ENCODE assay signal across 17 cellular contexts in the genomic region with DNA sequence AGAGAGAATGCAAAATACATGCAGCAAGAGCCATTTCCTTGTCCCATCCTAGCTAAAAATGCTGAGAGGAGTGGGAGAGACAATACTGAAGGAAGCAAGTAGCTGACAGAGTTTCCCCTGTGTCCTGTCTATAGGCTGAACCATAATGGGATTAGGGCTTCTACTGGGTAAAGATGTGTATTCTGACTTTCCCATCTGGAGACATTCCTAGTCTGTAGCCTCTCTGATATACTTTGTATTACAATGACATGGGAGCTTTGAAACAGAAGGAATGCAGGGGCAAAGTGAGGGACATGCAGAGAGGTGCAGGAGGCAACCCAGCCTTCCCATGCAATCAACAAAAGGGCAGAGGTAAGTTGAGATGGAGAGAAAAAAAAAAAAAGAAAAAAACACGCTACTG. TPM values are rescaled to one million over a fixed set of nuclear protein-coding genes. Genes with fewer than 3 reads are reported as not detected.
"Had no signal": no experiment of that assay in that cellular context is flagged by ENCODE, and none has a peak within 500 bp of the region (broad histone marks: within the 10 kb centered on the region; RNA-seq: fewer than 3 reads in every experiment).

No MANE protein-coding gene starts in this region.

- DNase-seq: activated CD4-positive, alpha-beta T cell treated with anti-CD3 and anti-CD28 coated beads, Interleukin-2, amount 50 U/mL, for 48 hours; activated gamma-delta T cell treated with Interleukin-2 at 50 U/mL for 16 hours; adrenal gland; effector memory CD8-positive, alpha-beta T cell; glutamatergic neuron; hippocampal formation; left cardiac atrium; retina; stimulated activated naive CD4-positive, alpha-beta T cell treated with Interleukin-2 at 50 U/mL for 16 hours; thyroid gland; WERI-Rb-1 had no signal

- ATAC-seq: activated naive CD4-positive, alpha-beta T cell treated with anti-CD3 and anti-CD28 coated beads, Interleukin-2, amount 50 U/mL, for 72 hours; effector memory CD8-positive, alpha-beta T cell; left cardiac atrium had no signal

- H3K27me3 ChIP-seq: adrenal gland, thyroid gland had no signal

- H3K27me3 Mint-ChIP-seq: effector memory CD8-positive, alpha-beta T cell had no signal

- H3K4me3 Mint-ChIP-seq: activated T-helper 1 cell treated with anti-CD3 and anti-CD28 coated beads, Interleukin-12 subunit alpha, Interleukin-12 subunit beta, Interleukin-2, Interleukin-4 antibody, amounts not matched to agents 30 ng/mL and 10 ng/mL and 1 ng/mL, durations not matched to agents 14 hours and 24 hours and 36 hours; effector memory CD8-positive, alpha-beta T cell; nephron had no signal

- H3K4me3 ChIP-seq: adrenal gland, thyroid gland had no signal

- H3K27ac ChIP-seq: adrenal gland, thyroid gland had no signal

- H3K27ac Mint-ChIP-seq: activated naive CD4-positive, alpha-beta T cell treated with anti-CD3 and anti-CD28 coated beads, Interleukin-2, amount 50 U/mL, for 72 hours; activated T-helper 1 cell treated with anti-CD3 and anti-CD28 coated beads, Interleukin-12 subunit alpha, Interleukin-12 subunit beta, Interleukin-2, Interleukin-4 antibody, amounts not matched to agents 30 ng/mL and 10 ng/mL and 1 ng/mL, durations not matched to agents 14 hours and 24 hours and 36 hours; effector memory CD8-positive, alpha-beta T cell; nephron had no signal

- H3K9me3 Mint-ChIP-seq: activated T-helper 1 cell treated with anti-CD3 and anti-CD28 coated beads, Interleukin-12 subunit alpha, Interleukin-12 subunit beta, Interleukin-2, Interleukin-4 antibody, amounts not matched to agents 30 ng/mL and 10 ng/mL and 1 ng/mL, durations not matched to agents 14 hours and 24 hours and 36 hours; nephron had no signal

- H3K36me3 Mint-ChIP-seq: activated naive CD4-positive, alpha-beta T cell treated with anti-CD3 and anti-CD28 coated beads, Interleukin-2, amount 50 U/mL, for 72 hours had no signal

- FAIRE-seq: astrocyte, islet of Langerhans had no signal

- H3K36me3 ChIP-seq: adrenal gland, thyroid gland, WERI-Rb-1 had no signal

- H3K9me3 ChIP-seq: adrenal gland, thyroid gland had no signal

- H3K4me1 ChIP-seq: adrenal gland, thyroid gland had no signal

RNA-seq across cellular contexts. Expression of a gene that starts 10.5 kb away (rescaled TPM):
- total RNA-seq: activated naive CD4-positive, alpha-beta T cell treated with anti-CD3 and anti-CD28 coated beads, Interleukin-2, amount 50 U/mL, for 72 hours; activated T-helper 1 cell treated with anti-CD3 and anti-CD28 coated beads, Interleukin-12 subunit alpha, Interleukin-12 subunit beta, Interleukin-2, Interleukin-4 antibody, amounts not matched to agents 30 ng/mL and 10 ng/mL and 1 ng/mL, durations not matched to agents 14 hours and 24 hours and 36 hours; T-helper 2 cell treated with Interferon-gamma antibody and Interleukin-4, amounts not matched to agents 100 ng/mL and 5 ng/mL, for 36 hours had no signal
